1 cellular context compared by ENCODE assay signal in genomic region chr4:69601065-69601464, GRCh38.
TF ChIP-seq lines count a peak whose summit lies in the region.

No MANE protein-coding gene starts in this region.

TF ChIP-seq in H1, 55 proteins besides CTCF, POLR2A, EP300 and RAD21 (continued from another document):
- TF ChIP-seq SRF (IDR thresholded peaks at IDR 0.05; ENCODE audit: low read depth, low read length) = no peak
TF ChIP-seq in H1: peak in this region for 0.
